ENCODE assay signal across 11 cellular contexts in genomic region chr6:87731080-87731479, GRCh38.
"Had no signal": no experiment of that assay in that cellular context is flagged by ENCODE, and none has a peak within 500 bp of the region (broad histone marks: within the 10 kb centered on the region; RNA-seq: fewer than 3 reads in every experiment).

No MANE protein-coding gene starts in this region.

- H3K9me3 ChIP-seq: colonic mucosa, testis, uterus had no signal

- DNase-seq: activated B cell treated with CpG ODN at 0.5 μM for 24 hours; activated CD8-positive, alpha-beta memory T cell treated with anti-CD3 and anti-CD28 coated beads for 24 hours; activated naive CD4-positive, alpha-beta T cell treated with anti-CD3 and anti-CD28 coated beads for 36 hours; activated T-cell treated with anti-CD3 and anti-CD28 coated beads for 4 hours; effector CD4-positive, alpha-beta T cell; naive B cell; stimulated activated CD4-positive, alpha-beta T cell treated with anti-CD3 and anti-CD28 coated beads, Interleukin-2, amount 100 ng/mL, for 48 hours; uterus had no signal

- H3K4me3 ChIP-seq: colonic mucosa, lung, testis, uterus had no signal

- H3K27me3 ChIP-seq: colonic mucosa, testis, uterus had no signal

- H3K36me3 ChIP-seq: colonic mucosa, uterus had no signal
